Comparison of ENCODE assay signal across 1 cellular context in genomic region chr3:99878005-99878404, GRCh38.
TF ChIP-seq lines count a peak whose summit lies in the region.

No MANE protein-coding gene starts in this region.

TF ChIP-seq in HepG2, 621 proteins besides CTCF, POLR2A, EP300 and RAD21 (continued from another document):
- TF ChIP-seq, protein P1, sequence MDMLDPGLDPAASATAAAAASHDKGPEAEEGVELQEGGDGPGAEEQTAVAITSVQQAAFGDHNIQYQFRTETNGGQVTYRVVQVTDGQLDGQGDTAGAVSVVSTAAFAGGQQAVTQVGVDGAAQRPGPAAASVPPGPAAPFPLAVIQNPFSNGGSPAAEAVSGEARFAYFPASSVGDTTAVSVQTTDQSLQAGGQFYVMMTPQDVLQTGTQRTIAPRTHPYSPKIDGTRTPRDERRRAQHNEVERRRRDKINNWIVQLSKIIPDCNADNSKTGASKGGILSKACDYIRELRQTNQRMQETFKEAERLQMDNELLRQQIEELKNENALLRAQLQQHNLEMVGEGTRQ (IDR thresholded peaks at IDR 0.05; ENCODE audit: low read depth, low read length): no peak
- TF ChIP-seq, protein P1 (CRISPR knock-in tag; IDR thresholded peaks at IDR 0.05; ENCODE audit: borderline replicate concordance): no peak
- TF ChIP-seq PLSCR1 (CRISPR knock-in tag; IDR thresholded peaks at IDR 0.05; ENCODE audit: borderline replicate concordance) (no peak), ZNF124 (CRISPR knock-in tag; IDR thresholded peaks at IDR 0.05) (no peak), ZNF253 (CRISPR knock-in tag; IDR thresholded peaks at IDR 0.05; ENCODE audit: borderline replicate concordance) (no peak), ZNF792 (CRISPR knock-in tag; IDR thresholded peaks at IDR 0.05) (no peak), ZC3H4 (CRISPR knock-in tag; IDR thresholded peaks at IDR 0.05; ENCODE audit: borderline replicate concordance) (no peak), ETV5 (CRISPR knock-in tag; IDR thresholded peaks at IDR 0.05; ENCODE audit: borderline replicate concordance) (no peak), MXI1 (IDR thresholded peaks at IDR 0.05; ENCODE audit: borderline replicate concordance, low read depth, low read length) (no peak), GABPA (IDR thresholded peaks at IDR 0.05; ENCODE audit: low read depth, low read length) (no peak), GABPA (CRISPR knock-in tag; IDR thresholded peaks at IDR 0.05; ENCODE audit: low read depth) (no peak), FOSL2 (CRISPR knock-in tag; IDR thresholded peaks at IDR 0.05) (peak; percentile 85), SAP130 (CRISPR knock-in tag; IDR thresholded peaks at IDR 0.05; ENCODE audit: low read depth) (peak; percentile 36; the same call in 1 of the 2 replicates), ZNF563 (CRISPR knock-in tag; IDR thresholded peaks at IDR 0.05) (no peak), ZNF674 (CRISPR knock-in tag; IDR thresholded peaks at IDR 0.05; ENCODE audit: low read depth) (no peak), NFE2L1 (CRISPR knock-in tag; IDR thresholded peaks at IDR 0.05; ENCODE audit: borderline replicate concordance) (no peak), ELK4 (CRISPR knock-in tag; IDR thresholded peaks at IDR 0.05; ENCODE audit: borderline replicate concordance) (no peak), ZSCAN29 (CRISPR knock-in tag; conservative IDR thresholded peaks at IDR 0.05) (no peak), FOXA3 (CRISPR knock-in tag; IDR thresholded peaks at IDR 0.05) (no peak), ZBTB3 (CRISPR knock-in tag; IDR thresholded peaks at IDR 0.05; ENCODE audit: borderline replicate concordance, low read depth) (no peak), ZNF597 (CRISPR knock-in tag; IDR thresholded peaks at IDR 0.05) (no peak)
- TF ChIP-seq, protein P2, sequence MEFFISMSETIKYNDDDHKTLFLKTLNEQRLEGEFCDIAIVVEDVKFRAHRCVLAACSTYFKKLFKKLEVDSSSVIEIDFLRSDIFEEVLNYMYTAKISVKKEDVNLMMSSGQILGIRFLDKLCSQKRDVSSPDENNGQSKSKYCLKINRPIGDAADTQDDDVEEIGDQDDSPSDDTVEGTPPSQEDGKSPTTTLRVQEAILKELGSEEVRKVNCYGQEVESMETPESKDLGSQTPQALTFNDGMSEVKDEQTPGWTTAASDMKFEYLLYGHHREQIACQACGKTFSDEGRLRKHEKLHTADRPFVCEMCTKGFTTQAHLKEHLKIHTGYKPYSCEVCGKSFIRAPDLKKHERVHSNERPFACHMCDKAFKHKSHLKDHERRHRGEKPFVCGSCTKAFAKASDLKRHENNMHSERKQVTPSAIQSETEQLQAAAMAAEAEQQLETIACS (CRISPR knock-in tag; IDR thresholded peaks at IDR 0.05): no peak
- TF ChIP-seq, protein P3, sequence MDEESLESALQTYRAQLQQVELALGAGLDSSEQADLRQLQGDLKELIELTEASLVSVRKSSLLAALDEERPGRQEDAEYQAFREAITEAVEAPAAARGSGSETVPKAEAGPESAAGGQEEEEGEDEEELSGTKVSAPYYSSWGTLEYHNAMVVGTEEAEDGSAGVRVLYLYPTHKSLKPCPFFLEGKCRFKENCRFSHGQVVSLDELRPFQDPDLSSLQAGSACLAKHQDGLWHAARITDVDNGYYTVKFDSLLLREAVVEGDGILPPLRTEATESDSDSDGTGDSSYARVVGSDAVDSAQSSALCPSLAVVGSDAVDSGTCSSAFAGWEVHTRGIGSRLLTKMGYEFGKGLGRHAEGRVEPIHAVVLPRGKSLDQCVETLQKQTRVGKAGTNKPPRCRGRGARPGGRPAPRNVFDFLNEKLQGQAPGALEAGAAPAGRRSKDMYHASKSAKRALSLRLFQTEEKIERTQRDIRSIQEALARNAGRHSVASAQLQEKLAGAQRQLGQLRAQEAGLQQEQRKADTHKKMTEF (CRISPR knock-in tag; IDR thresholded peaks at IDR 0.05): no peak
- TF ChIP-seq, protein P4, sequence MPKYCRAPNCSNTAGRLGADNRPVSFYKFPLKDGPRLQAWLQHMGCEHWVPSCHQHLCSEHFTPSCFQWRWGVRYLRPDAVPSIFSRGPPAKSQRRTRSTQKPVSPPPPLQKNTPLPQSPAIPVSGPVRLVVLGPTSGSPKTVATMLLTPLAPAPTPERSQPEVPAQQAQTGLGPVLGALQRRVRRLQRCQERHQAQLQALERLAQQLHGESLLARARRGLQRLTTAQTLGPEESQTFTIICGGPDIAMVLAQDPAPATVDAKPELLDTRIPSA (CRISPR knock-in tag; IDR thresholded peaks at IDR 0.05; ENCODE audit: borderline replicate concordance): no peak
- TF ChIP-seq, protein P5, sequence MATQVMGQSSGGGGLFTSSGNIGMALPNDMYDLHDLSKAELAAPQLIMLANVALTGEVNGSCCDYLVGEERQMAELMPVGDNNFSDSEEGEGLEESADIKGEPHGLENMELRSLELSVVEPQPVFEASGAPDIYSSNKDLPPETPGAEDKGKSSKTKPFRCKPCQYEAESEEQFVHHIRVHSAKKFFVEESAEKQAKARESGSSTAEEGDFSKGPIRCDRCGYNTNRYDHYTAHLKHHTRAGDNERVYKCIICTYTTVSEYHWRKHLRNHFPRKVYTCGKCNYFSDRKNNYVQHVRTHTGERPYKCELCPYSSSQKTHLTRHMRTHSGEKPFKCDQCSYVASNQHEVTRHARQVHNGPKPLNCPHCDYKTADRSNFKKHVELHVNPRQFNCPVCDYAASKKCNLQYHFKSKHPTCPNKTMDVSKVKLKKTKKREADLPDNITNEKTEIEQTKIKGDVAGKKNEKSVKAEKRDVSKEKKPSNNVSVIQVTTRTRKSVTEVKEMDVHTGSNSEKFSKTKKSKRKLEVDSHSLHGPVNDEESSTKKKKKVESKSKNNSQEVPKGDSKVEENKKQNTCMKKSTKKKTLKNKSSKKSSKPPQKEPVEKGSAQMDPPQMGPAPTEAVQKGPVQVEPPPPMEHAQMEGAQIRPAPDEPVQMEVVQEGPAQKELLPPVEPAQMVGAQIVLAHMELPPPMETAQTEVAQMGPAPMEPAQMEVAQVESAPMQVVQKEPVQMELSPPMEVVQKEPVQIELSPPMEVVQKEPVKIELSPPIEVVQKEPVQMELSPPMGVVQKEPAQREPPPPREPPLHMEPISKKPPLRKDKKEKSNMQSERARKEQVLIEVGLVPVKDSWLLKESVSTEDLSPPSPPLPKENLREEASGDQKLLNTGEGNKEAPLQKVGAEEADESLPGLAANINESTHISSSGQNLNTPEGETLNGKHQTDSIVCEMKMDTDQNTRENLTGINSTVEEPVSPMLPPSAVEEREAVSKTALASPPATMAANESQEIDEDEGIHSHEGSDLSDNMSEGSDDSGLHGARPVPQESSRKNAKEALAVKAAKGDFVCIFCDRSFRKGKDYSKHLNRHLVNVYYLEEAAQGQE (IDR thresholded peaks at IDR 0.05; ENCODE audit: borderline replicate concordance in 1 of 2, low read depth in 1 of 2, low read length in 2 of 2): no peak
- TF ChIP-seq, protein P6, sequence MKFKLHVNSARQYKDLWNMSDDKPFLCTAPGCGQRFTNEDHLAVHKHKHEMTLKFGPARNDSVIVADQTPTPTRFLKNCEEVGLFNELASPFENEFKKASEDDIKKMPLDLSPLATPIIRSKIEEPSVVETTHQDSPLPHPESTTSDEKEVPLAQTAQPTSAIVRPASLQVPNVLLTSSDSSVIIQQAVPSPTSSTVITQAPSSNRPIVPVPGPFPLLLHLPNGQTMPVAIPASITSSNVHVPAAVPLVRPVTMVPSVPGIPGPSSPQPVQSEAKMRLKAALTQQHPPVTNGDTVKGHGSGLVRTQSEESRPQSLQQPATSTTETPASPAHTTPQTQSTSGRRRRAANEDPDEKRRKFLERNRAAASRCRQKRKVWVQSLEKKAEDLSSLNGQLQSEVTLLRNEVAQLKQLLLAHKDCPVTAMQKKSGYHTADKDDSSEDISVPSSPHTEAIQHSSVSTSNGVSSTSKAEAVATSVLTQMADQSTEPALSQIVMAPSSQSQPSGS (CRISPR knock-in tag; IDR thresholded peaks at IDR 0.05): no peak
